Comparison of ENCODE assay signal across 20 cellular contexts in the genomic region with DNA sequence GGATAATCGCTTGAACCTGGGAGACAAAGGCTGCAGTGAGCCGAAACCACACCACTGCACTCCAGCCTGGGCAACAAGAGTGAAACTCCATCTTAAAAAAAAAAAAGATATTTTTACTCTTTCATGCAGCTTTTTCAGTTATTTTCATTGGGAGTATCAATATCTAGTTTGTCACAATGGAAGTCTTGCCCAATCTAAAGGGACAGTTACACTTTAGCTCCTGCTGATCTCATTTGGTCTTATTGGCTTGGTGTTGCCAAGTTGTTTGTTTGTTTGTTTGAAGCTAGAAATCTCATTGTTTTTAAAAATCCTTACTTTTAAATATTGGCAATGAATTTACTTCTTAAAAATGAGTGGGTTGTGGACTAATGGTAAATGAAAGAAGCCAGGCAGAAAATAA.
"Had no signal": no experiment of that assay in that cellular context is flagged by ENCODE, and none has a peak within 500 bp of the region (broad histone marks: within the 10 kb centered on the region; RNA-seq: fewer than 3 reads in every experiment).

No MANE protein-coding gene starts in this region.

- H3K27me3 ChIP-seq: breast epithelium, right atrium auricular region, stomach had no signal

- DNase-seq: activated CD4-positive, alpha-beta T cell treated with anti-CD3 and anti-CD28 coated beads, Interleukin-2, amount 50 U/mL, for 48 hours; activated gamma-delta T cell treated with Interleukin-2 at 50 U/mL for 16 hours; cerebellar nuclear complex; dermis blood vessel endothelial cell; effector memory CD8-positive, alpha-beta T cell; left colon; mucosa of descending colon; nucleus accumbens; stomach; T-helper 17 cell; WERI-Rb-1 had no signal

- H3K4me3 ChIP-seq: breast epithelium, lung, mucosa of descending colon, right atrium auricular region, smooth muscle cell, stomach, thoracic aorta had no signal

- H3K4me3 Mint-ChIP-seq: activated naive CD8-positive, alpha-beta T cell; effector memory CD8-positive, alpha-beta T cell; nephron; T-helper 17 cell had no signal

- ATAC-seq: effector memory CD8-positive, alpha-beta T cell; left colon; mucosa of descending colon; T-helper 17 cell had no signal

- H3K4me2 ChIP-seq: smooth muscle cell had no signal

- H3K9me3 ChIP-seq: breast epithelium, mucosa of descending colon, right atrium auricular region, stomach, thoracic aorta had no signal

- H3K4me1 Mint-ChIP-seq: nephron had no signal

- H3K9me3 Mint-ChIP-seq: effector memory CD8-positive, alpha-beta T cell; nephron had no signal

- H3K27ac ChIP-seq: epithelial cell of prostate, stomach, WERI-Rb-1 had no signal

- H3K27ac Mint-ChIP-seq: activated naive CD8-positive, alpha-beta T cell; nephron; progenitor cell of endocrine pancreas; T-helper 17 cell had no signal

- H3K4me1 ChIP-seq: breast epithelium, right atrium auricular region, stomach had no signal

- H3K27me3 Mint-ChIP-seq: activated naive CD8-positive, alpha-beta T cell; effector memory CD8-positive, alpha-beta T cell; progenitor cell of endocrine pancreas; T-helper 17 cell had no signal
